ENCODE assay signal across 21 cellular contexts in the genomic region with DNA sequence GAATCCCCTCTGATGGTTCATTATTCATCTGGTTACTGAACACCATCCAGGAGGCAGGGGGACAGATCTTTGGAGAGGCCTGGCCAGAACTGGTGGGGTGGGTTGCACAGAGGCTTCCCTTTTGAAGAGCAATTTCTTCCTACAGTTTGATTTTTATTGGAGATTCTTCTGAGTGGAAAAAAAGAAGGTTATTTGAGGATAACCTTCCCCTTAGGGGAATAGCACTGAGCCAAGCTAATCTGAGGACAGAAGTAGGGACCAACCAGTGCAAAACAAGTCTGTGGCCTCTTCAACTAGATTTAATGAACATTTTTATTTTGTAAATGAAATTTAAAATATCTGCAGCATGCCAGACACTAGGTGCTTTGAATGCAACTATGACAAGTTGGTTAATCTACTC. TPM values are rescaled to one million over a fixed set of nuclear protein-coding genes. Genes with fewer than 3 reads are reported as not detected.
DNase-seq lines count a peak whose midpoint lies in the region; ATAC-seq and TF ChIP-seq lines count a peak whose summit lies in the region.
"Had no signal": no experiment of that assay in that cellular context is flagged by ENCODE, and none has a peak within 500 bp of the region (broad histone marks: within the 10 kb centered on the region; RNA-seq: fewer than 3 reads in every experiment).

No MANE protein-coding gene starts in this region.

- H3K9me3 ChIP-seq in BLaER1 treated with 17β-estradiol and CSF1 and Interleukin-3, amounts not matched to agents 10 nM and 100 nM (replicated peaks in 1 of 11) = no peaks in the 10 kb centered on the region
- H3K9me3 ChIP-seq in heart right ventricle (no peaks in the 10 kb centered on the region), tibial nerve (no peaks in the 10 kb centered on the region), H9 (ENCODE audit: control insufficient read depth, low read depth, low read length) (no peaks in the 10 kb centered on the region)
- H3K9me3 ChIP-seq: Caco-2, HAP-1, SK-N-SH had no signal

- H3T11ph ChIP-seq in H9 (ENCODE audit: low read length) = no peak overlapping the region

- no peaks in the 10 kb centered on the region; a peak in 1 of 7 replicates for H3K36me3 Mint-ChIP-seq in H9 (ENCODE audit: insufficient read depth in 1 of 3, low read depth in 3 of 3)
- H3K36me3 Mint-ChIP-seq: CD4-positive, alpha-beta memory T cell had no signal

- no peaks in the 10 kb centered on the region for H3K36me3 ChIP-seq in BLaER1 treated with 17β-estradiol and CSF1 and Interleukin-3, amounts not matched to agents 10 nM and 100 nM
- H3K36me3 ChIP-seq in heart right ventricle = no peaks in the 10 kb centered on the region
- H3K36me3 ChIP-seq in tibial nerve = no peaks in the 10 kb centered on the region
- H3K36me3 ChIP-seq: HAP-1 had no signal

- no peak overlapping the region for H3K4me3 Mint-ChIP-seq in H9
- H3K4me3 Mint-ChIP-seq: CD4-positive, alpha-beta memory T cell had no signal

- H3K9me3 Mint-ChIP-seq in H9 = no peaks in the 10 kb centered on the region; a peak in 1 of 5 replicates
- H3K9me3 Mint-ChIP-seq: CD4-positive, alpha-beta memory T cell had no signal

- no peaks in the 10 kb centered on the region; the same call in 1 of the 2 replicates for H3K27me3 Mint-ChIP-seq in H9 (ENCODE audit: low read depth)

- H3K27ac ChIP-seq in BLaER1 treated with 17β-estradiol and CSF1 and Interleukin-3, amounts not matched to agents 10 nM and 100 nM = no peak overlapping the region
- H3K27ac ChIP-seq in coronary artery = peak overlapping the region; percentile 23 to 55
- H3K27ac ChIP-seq in heart right ventricle = peak overlapping the region in 6 of 10 donors; percentile 13 to 71 (median 42)
- H3K27ac ChIP-seq in tibial nerve = peak overlapping the region in 2 of 4 donors; percentile 15 to 81
- H3K27ac ChIP-seq in H9 (ENCODE audit: insufficient read length, low read depth, low read length) = no peak overlapping the region
- H3K27ac ChIP-seq: GM23248, KMS-11 had no signal

- no peak overlapping the region for H2BK5ac ChIP-seq in H9 (ENCODE audit: insufficient read length, low read length)

- H3K18ac ChIP-seq in H9 (ENCODE audit: insufficient read length, low read depth, low read length) = no peak overlapping the region

- TF ChIP-seq CTCF in coronary artery (IDR thresholded peaks at IDR 0.05) (no peak), heart right ventricle (IDR thresholded peaks at IDR 0.05) (no peak), tibial nerve (IDR thresholded peaks at IDR 0.05) (no peak), H9 (conservative IDR thresholded peaks at IDR 0.05) (no peak)

- no peak overlapping the region for H3K23ac ChIP-seq in H9 (ENCODE audit: insufficient read length, low read depth, low read length)

- H3K27ac Mint-ChIP-seq in H9 = 0 out of 7 replicates have a peak overlapping the region, but pooled peaks of 1 of the 3 experiments have one; percentile 57
- H3K27ac Mint-ChIP-seq: CD4-positive, alpha-beta memory T cell had no signal

- TF ChIP-seq EP300 in tibial nerve (IDR thresholded peaks at IDR 0.05) = no peak

- intact Hi-C loops in heart right ventricle (cut with DNase I) = loop anchor here in 1 of 10 donors (5.0 kb wide), 1 partner anchor 52 kb away; no protein-coding TSS in a partner anchor
- intact Hi-C loops in sciatic nerve (cut with DNase I) = no loop called here

- H2BK12ac ChIP-seq in H9 (ENCODE audit: insufficient read length, low read depth, low read length) = no peak overlapping the region

- H3K4me1 Mint-ChIP-seq in H9 = peaks cover 35 to 52% of the 10 kb centered on the region in 2 experiments
- H3K4me1 Mint-ChIP-seq: CD4-positive, alpha-beta memory T cell had no signal

- H3K27me3 ChIP-seq in BLaER1 treated with 17β-estradiol and CSF1 and Interleukin-3, amounts not matched to agents 10 nM and 100 nM = no peaks in the 10 kb centered on the region
- peaks cover 0 to 7% (median 0%) of the 10 kb centered on the region in 7 donors for H3K27me3 ChIP-seq in heart right ventricle
- H3K27me3 ChIP-seq in tibial nerve = no peaks in the 10 kb centered on the region
- no peaks in the 10 kb centered on the region for H3K27me3 ChIP-seq in H9 (ENCODE audit: insufficient read depth, low read length)

- no peak overlapping the region for H4K91ac ChIP-seq in H9 (ENCODE audit: insufficient read length, low read depth, low read length)

- peak overlapping the region in 6 of 11 experiments; percentile 30 to 88 (median 77); a peak in 10 of 22 replicates for H3K4me2 ChIP-seq in BLaER1 treated with 17β-estradiol and CSF1 and Interleukin-3, amounts not matched to agents 10 nM and 100 nM
- no peak overlapping the region for H3K4me2 ChIP-seq in H9 (ENCODE audit: insufficient read depth, insufficient read length, low read length)
- H3K4me2 ChIP-seq: KMS-11, SK-N-SH had no signal

- H4K20me1 ChIP-seq in BLaER1 treated with 17β-estradiol and CSF1 and Interleukin-3, amounts not matched to agents 10 nM and 100 nM = no peaks in the 10 kb centered on the region
- H4K20me1 ChIP-seq in H9 (ENCODE audit: control insufficient read depth, insufficient read depth, insufficient read length) = no peaks in the 10 kb centered on the region

- ATAC-seq in heart right ventricle = peak in 5 of 8 donors; percentile 62 to 84 (median 74)
- peak; percentile 53 for ATAC-seq in sciatic nerve
- no peak for ATAC-seq in HG02938 (IDR thresholded peaks at IDR 0.05; ENCODE audit: unreplicated experiment)

- no peaks in the 10 kb centered on the region for H3K23me2 ChIP-seq in H9 (ENCODE audit: insufficient read length, low read depth, low read length, poor library complexity, severe bottlenecking)

- H4K8ac ChIP-seq in H9 (replicated peaks; ENCODE audit: insufficient read length, low read depth, low read length) = no peak overlapping the region

- H4K5ac ChIP-seq in H9 (ENCODE audit: insufficient read length, low read depth, low read length) = no peak overlapping the region

- H2BK120ac ChIP-seq in H9 (ENCODE audit: low read depth, low read length, poor library complexity, severe bottlenecking) = no peak overlapping the region

- DNase-seq in coronary artery (ENCODE audit: low spot score) (no peak), heart right ventricle (no peak), sciatic nerve (ENCODE audit: low spot score) (no peak), tibial nerve (ENCODE audit: low spot score in 2 of 2) (no peak), H9 (no peak)
- DNase-seq: Caco-2; CD4-positive, alpha-beta memory T cell; DMS153; GM23248; IMR-90; NCI-H1105; NCI-H146; NCI-H2029; NCI-H526 treated with DMSO at 0.1 percent for 48 hours; OCI-M1; SHP77 had no signal

- H3K56ac ChIP-seq in H9 (ENCODE audit: insufficient read length, low read depth, low read length) = no peak overlapping the region

- H2BK20ac ChIP-seq in H9 (ENCODE audit: low read depth, low read length, poor library complexity, severe bottlenecking) = no peak overlapping the region

- H2AFZ ChIP-seq in H9 (ENCODE audit: low read length) = no peak overlapping the region
- H2AFZ ChIP-seq: GM23248 had no signal

- no peaks in the 10 kb centered on the region for H3K79me2 ChIP-seq in H9 (ENCODE audit: insufficient read depth, low read length)

- no peak overlapping the region for H3K4me3 ChIP-seq in BLaER1 treated with 17β-estradiol and CSF1 and Interleukin-3, amounts not matched to agents 10 nM and 100 nM
- H3K4me3 ChIP-seq in coronary artery (no peak overlapping the region), heart right ventricle (peak overlapping the region in 4 of 10 donors; percentile 11 to 32 (median 20)), tibial nerve (no peak overlapping the region)
- H3K4me3 ChIP-seq: GM23248, HAP-1 had no signal

- H3K9ac ChIP-seq in BLaER1 treated with 17β-estradiol and CSF1 and Interleukin-3, amounts not matched to agents 10 nM and 100 nM = no peak overlapping the region
- H3K9ac ChIP-seq in H9 (ENCODE audit: extremely low read depth, insufficient read length, low read length) = no peak overlapping the region
- H3K9ac ChIP-seq: GM23248, KMS-11, SK-N-SH had no signal

- H3K14ac ChIP-seq in H9 (ENCODE audit: insufficient read depth, low read length) = no peak overlapping the region

- TF ChIP-seq POLR2A in tibial nerve (IDR thresholded peaks at IDR 0.05) = no peak

- no peaks in the 10 kb centered on the region for H3K79me1 ChIP-seq in H9 (ENCODE audit: insufficient read depth, low read depth, low read length, poor library complexity, severe bottlenecking)

- no peak overlapping the region for H3K4ac ChIP-seq in H9 (ENCODE audit: low read depth, low read length)

- H2AK5ac ChIP-seq in H9 (ENCODE audit: insufficient read length, low read length) = no peak overlapping the region

- peaks cover 0 to 64% (median 59%) of the 10 kb centered on the region in 10 experiments; a peak in 16 of 20 replicates for H3K4me1 ChIP-seq in BLaER1 treated with 17β-estradiol and CSF1 and Interleukin-3, amounts not matched to agents 10 nM and 100 nM
- H3K4me1 ChIP-seq in heart right ventricle = peaks cover 0 to 43% (median 8%) of the 10 kb centered on the region in 9 donors
- H3K4me1 ChIP-seq in tibial nerve = peaks cover 0 to 38% (median 6%) of the 10 kb centered on the region in 4 donors
- H3K4me1 ChIP-seq in H9 (ENCODE audit: insufficient read depth, low read length) = peaks cover 8% of the 10 kb centered on the region; the same call in 1 of the 2 replicates
- H3K4me1 ChIP-seq: Caco-2 had no signal

- no peak overlapping the region for H2BK15ac ChIP-seq in H9 (ENCODE audit: low read depth, low read length)

RNA-seq across cellular contexts. Expression of gene NFASC, which starts 8.2 kb away (rescaled TPM):
- total RNA-seq in heart right ventricle (10 to 100 TPM in 5 of 10 donors, 1 to 10 TPM in 5; 5.2 to 16.3 (median 9.2) TPM), sciatic nerve (140 TPM), tibial nerve (100 to 1,000 TPM in 1 of 4 donors, 10 to 100 TPM in 3; 69.9 to 112 (median 94.0) TPM), H9 (2021) (5.0 and 5.7 TPM in 2 replicates)
- polyA plus RNA-seq in heart right ventricle = 10 to 100 TPM in 1 of 2 donors, 1 to 10 TPM in 1; 1.9 to 24.1 TPM
- total RNA-seq: CD4-positive, alpha-beta memory T cell had no signal
- polyA plus RNA-seq: CD4-positive, alpha-beta memory T cell had no signal

Comparison
In these comparisons a context has a peak if more than half of its experiments do, and no peak if none do; other contexts are left out.
1. H3K27ac ChIP-seq: peak in coronary artery (2 of 2) and heart right ventricle (6 of 10); none in BLaER1 treated with 17β-estradiol and CSF1 and Interleukin-3, amounts not matched to agents 10 nM and 100 nM (0 of 11) and H9 (single experiment).